ENCODE assay signal across 23 cellular contexts in the genomic region with DNA sequence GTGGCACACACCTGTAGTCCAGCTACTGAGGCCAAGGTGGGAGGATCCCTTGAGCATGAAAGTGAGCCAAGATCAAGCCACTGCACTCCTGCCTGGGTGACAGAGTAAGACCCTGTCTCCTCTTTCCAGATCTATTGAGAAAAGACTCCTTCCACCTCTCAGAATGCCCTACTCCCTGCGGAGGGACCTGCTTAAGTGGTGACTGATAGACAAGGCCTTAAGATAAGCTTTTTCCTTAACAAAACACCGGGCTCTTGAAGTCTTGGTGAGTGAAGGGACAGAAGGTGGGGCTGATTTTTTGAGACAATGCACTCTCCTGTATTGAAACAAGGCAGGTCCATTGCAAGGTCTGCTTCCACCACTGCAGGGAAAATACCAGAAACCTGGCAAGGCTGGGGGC.
DNase-seq lines count a peak whose midpoint lies in the region; TF ChIP-seq lines count a peak whose summit lies in the region.
"Had no signal": no experiment of that assay in that cellular context is flagged by ENCODE, and none has a peak within 500 bp of the region (broad histone marks: within the 10 kb centered on the region; RNA-seq: fewer than 3 reads in every experiment).

No MANE protein-coding gene starts in this region.

- peak overlapping the region; percentile 54 for H3K27ac ChIP-seq in VCaP
- no peak overlapping the region for H3K27ac ChIP-seq in esophagus muscularis mucosa (replicated peaks in 1 of 4)
- H3K27ac ChIP-seq: A549; BLaER1 treated with 17β-estradiol and CSF1 and Interleukin-3, amounts not matched to agents 10 nM and 100 nM had no signal

- no peak for TF ChIP-seq POLR2A in esophagus muscularis mucosa (IDR thresholded peaks at IDR 0.05; ENCODE audit: low read depth)

- TF ChIP-seq EP300 in esophagus muscularis mucosa (IDR thresholded peaks at IDR 0.05) = no peak

- intact Hi-C loops in activated T-helper 1 cell treated with anti-CD3 and anti-CD28 coated beads, Interleukin-12 subunit alpha, Interleukin-12 subunit beta, Interleukin-2, Interleukin-4 antibody, amounts not matched to agents 30 ng/mL and 10 ng/mL and 1 ng/mL, durations not matched to agents 14 hours and 24 hours and 36 hours (cut with micrococcal nuclease) = no loop called here
- intact Hi-C loops in esophagus muscularis mucosa (cut with DNase I) = no loop called here

- H3K27ac Mint-ChIP-seq in progenitor cell of endocrine pancreas = peak overlapping the region; percentile 28
- H3K27ac Mint-ChIP-seq in activated T-helper 1 cell treated with anti-CD3 and anti-CD28 coated beads, Interleukin-12 subunit alpha, Interleukin-12 subunit beta, Interleukin-2, Interleukin-4 antibody, amounts not matched to agents 30 ng/mL and 10 ng/mL and 1 ng/mL, durations not matched to agents 14 hours and 24 hours and 36 hours = no peak overlapping the region
- H3K27ac Mint-ChIP-seq: CD14-positive monocyte; CD4-positive, alpha-beta T cell; CD8-positive, alpha-beta memory T cell; GM23338; HFFc6 had no signal

- 83% methylated on average over 2 of the region's 2 CpGs for WGBS in esophagus muscularis mucosa

- TF ChIP-seq CTCF in VCaP (conservative IDR thresholded peaks at IDR 0.05) (no peak), progenitor cell of endocrine pancreas (IDR thresholded peaks at IDR 0.05; ENCODE audit: unreplicated experiment) (no peak), esophagus muscularis mucosa (IDR thresholded peaks at IDR 0.05) (no peak)

- peaks cover 4% of the 10 kb centered on the region for H3K27me3 Mint-ChIP-seq in progenitor cell of endocrine pancreas
- H3K27me3 Mint-ChIP-seq in activated T-helper 1 cell treated with anti-CD3 and anti-CD28 coated beads, Interleukin-12 subunit alpha, Interleukin-12 subunit beta, Interleukin-2, Interleukin-4 antibody, amounts not matched to agents 30 ng/mL and 10 ng/mL and 1 ng/mL, durations not matched to agents 14 hours and 24 hours and 36 hours (ENCODE audit: insufficient read depth) = peaks cover 5% of the 10 kb centered on the region

- H3K36me3 ChIP-seq in esophagus muscularis mucosa = no peaks in the 10 kb centered on the region
- H3K36me3 ChIP-seq: BE2C; BLaER1 treated with 17β-estradiol and CSF1 and Interleukin-3, amounts not matched to agents 10 nM and 100 nM; HAP-1 had no signal

- H3K4me1 Mint-ChIP-seq in progenitor cell of endocrine pancreas (ENCODE audit: low read depth) = peaks cover 44% of the 10 kb centered on the region
- H3K4me1 Mint-ChIP-seq in activated T-helper 1 cell treated with anti-CD3 and anti-CD28 coated beads, Interleukin-12 subunit alpha, Interleukin-12 subunit beta, Interleukin-2, Interleukin-4 antibody, amounts not matched to agents 30 ng/mL and 10 ng/mL and 1 ng/mL, durations not matched to agents 14 hours and 24 hours and 36 hours (ENCODE audit: low read depth) = no peaks in the 10 kb centered on the region
- H3K4me1 Mint-ChIP-seq: CD14-positive monocyte; CD8-positive, alpha-beta memory T cell had no signal

- H3K4me3 ChIP-seq in esophagus muscularis mucosa = no peak overlapping the region
- H3K4me3 ChIP-seq: A549; BLaER1 treated with 17β-estradiol and CSF1 and Interleukin-3, amounts not matched to agents 10 nM and 100 nM; GM23338; HAP-1 had no signal

- H3K27me3 ChIP-seq in esophagus muscularis mucosa = peaks cover 0 to 7% (median 0%) of the 10 kb centered on the region in 4 donors
- H3K27me3 ChIP-seq: BE2C; BLaER1 treated with 17β-estradiol and CSF1 and Interleukin-3, amounts not matched to agents 10 nM and 100 nM had no signal

- H3K4me1 ChIP-seq in esophagus muscularis mucosa = peaks cover 0 to 11% (median 0%) of the 10 kb centered on the region in 4 donors
- H3K4me1 ChIP-seq: A549, BE2C, HAP-1 had no signal

- peak; percentile 39 for DNase-seq in ELF-1 (ENCODE audit: low read depth, low spot score)
- peak; percentile 22 for DNase-seq in iPS-NIHi7 (ENCODE audit: extremely low spot score)
- no peak for DNase-seq in progenitor cell of endocrine pancreas (ENCODE audit: low spot score, unreplicated experiment)
- no peak for DNase-seq in activated T-helper 1 cell treated with anti-CD3 and anti-CD28 coated beads, Interleukin-12 subunit alpha, Interleukin-12 subunit beta, Interleukin-2, Interleukin-4 antibody, amounts not matched to agents 30 ng/mL and 10 ng/mL and 1 ng/mL, durations not matched to agents 14 hours and 24 hours and 36 hours (ENCODE audit: low spot score)
- DNase-seq in esophagus muscularis mucosa (ENCODE audit: extremely low spot score) = no peak
- DNase-seq in NCI-H1930 (lab: John Stamatoyannopoulos, UW) = no peak
- DNase-seq: 8988T; ACHN; AML-193; BE2C; CD4-positive, alpha-beta T cell; CD8-positive, alpha-beta memory T cell; DMS 273 treated with DMSO at 0.1 percent for 48 hours; DMS79; EL; GF-D8; HFFc6 had no signal

- no peaks in the 10 kb centered on the region for H3K36me3 Mint-ChIP-seq in progenitor cell of endocrine pancreas (ENCODE audit: insufficient read depth)
- H3K36me3 Mint-ChIP-seq in activated T-helper 1 cell treated with anti-CD3 and anti-CD28 coated beads, Interleukin-12 subunit alpha, Interleukin-12 subunit beta, Interleukin-2, Interleukin-4 antibody, amounts not matched to agents 30 ng/mL and 10 ng/mL and 1 ng/mL, durations not matched to agents 14 hours and 24 hours and 36 hours (ENCODE audit: low read depth) = no peaks in the 10 kb centered on the region
- H3K36me3 Mint-ChIP-seq: CD14-positive monocyte; CD8-positive, alpha-beta memory T cell had no signal

- no peak overlapping the region for H3K4me3 Mint-ChIP-seq in progenitor cell of endocrine pancreas (ENCODE audit: low read depth)
- H3K4me3 Mint-ChIP-seq in activated T-helper 1 cell treated with anti-CD3 and anti-CD28 coated beads, Interleukin-12 subunit alpha, Interleukin-12 subunit beta, Interleukin-2, Interleukin-4 antibody, amounts not matched to agents 30 ng/mL and 10 ng/mL and 1 ng/mL, durations not matched to agents 14 hours and 24 hours and 36 hours = no peak overlapping the region
- H3K4me3 Mint-ChIP-seq: CD14-positive monocyte; CD4-positive, alpha-beta T cell; CD8-positive, alpha-beta memory T cell; GM23338; HFFc6 had no signal

- H3K9me3 Mint-ChIP-seq in progenitor cell of endocrine pancreas (ENCODE audit: low read depth) = no peaks in the 10 kb centered on the region
- no peaks in the 10 kb centered on the region for H3K9me3 Mint-ChIP-seq in activated T-helper 1 cell treated with anti-CD3 and anti-CD28 coated beads, Interleukin-12 subunit alpha, Interleukin-12 subunit beta, Interleukin-2, Interleukin-4 antibody, amounts not matched to agents 30 ng/mL and 10 ng/mL and 1 ng/mL, durations not matched to agents 14 hours and 24 hours and 36 hours
- H3K9me3 Mint-ChIP-seq: CD14-positive monocyte; CD4-positive, alpha-beta T cell; CD8-positive, alpha-beta memory T cell; GM23338; HFFc6 had no signal

- H3K9me3 ChIP-seq in esophagus muscularis mucosa = no peaks in the 10 kb centered on the region
- H3K9me3 ChIP-seq: A549; BE2C; BLaER1 treated with 17β-estradiol and CSF1 and Interleukin-3, amounts not matched to agents 10 nM and 100 nM; HAP-1 had no signal

Comparison
In these comparisons a context has a peak if more than half of its experiments do, and no peak if none do; other contexts are left out.
1. DNase-seq: peak in ELF-1 (single experiment) and iPS-NIHi7 (single experiment); none in progenitor cell of endocrine pancreas (single experiment), activated T-helper 1 cell treated with anti-CD3 and anti-CD28 coated beads, Interleukin-12 subunit alpha, Interleukin-12 subunit beta, Interleukin-2, Interleukin-4 antibody, amounts not matched to agents 30 ng/mL and 10 ng/mL and 1 ng/mL, durations not matched to agents 14 hours and 24 hours and 36 hours (single experiment), esophagus muscularis mucosa (single experiment) and NCI-H1930 (0 of 2).